In genomic region chr15:73397461-73397860, GRCh38 we compare ENCODE assay signal across 23 cellular contexts. TPM values are rescaled to one million over a fixed set of nuclear protein-coding genes. Genes with fewer than 3 reads are reported as not detected.
"Had no signal": no experiment of that assay in that cellular context is flagged by ENCODE, and none has a peak within 500 bp of the region (broad histone marks: within the 10 kb centered on the region; RNA-seq: fewer than 3 reads in every experiment).

No MANE protein-coding gene starts in this region.

- H3K4me1 Mint-ChIP-seq: activated B cell treated with CpG ODN at 0.5 μM for 24 hours; activated naive CD8-positive, alpha-beta T cell treated with anti-CD3 and anti-CD28 coated beads, Interleukin-2, amount 10 ng/mL, durations not matched to agents 7 days and 5 days had no signal

- H3K36me3 Mint-ChIP-seq: activated CD4-positive, alpha-beta memory T cell treated with anti-CD3 and anti-CD28 coated beads for 36 hours; activated naive CD8-positive, alpha-beta T cell treated with anti-CD3 and anti-CD28 coated beads, Interleukin-2, amount 10 ng/mL, durations not matched to agents 7 days and 5 days; mesothelial cell of epicardium; natural killer cell treated with Interleukin-12 subunit alpha and Interleukin-12 subunit beta and Interleukin-15 and Interleukin-18, amount 100 ng/mL, for 72 hours had no signal

- H3K4me3 Mint-ChIP-seq: activated B cell treated with CpG ODN at 0.5 μM for 24 hours; activated CD4-positive, alpha-beta memory T cell treated with anti-CD3 and anti-CD28 coated beads for 36 hours; activated naive CD8-positive, alpha-beta T cell treated with anti-CD3 and anti-CD28 coated beads, Interleukin-2, amount 10 ng/mL, durations not matched to agents 7 days and 5 days; mesothelial cell of epicardium; natural killer cell treated with Interleukin-12 subunit alpha and Interleukin-12 subunit beta and Interleukin-15 and Interleukin-18, amount 100 ng/mL, for 72 hours; T-helper 2 cell treated with Interferon-gamma antibody and Interleukin-4, amounts not matched to agents 5 μg/mL and 100 μg/mL, for 36 hours had no signal

- H3K4me1 ChIP-seq: tibial nerve, uterus had no signal

- H3K27ac ChIP-seq: dorsolateral prefrontal cortex, tibial nerve, uterus had no signal

- H3K9me3 ChIP-seq: tibial nerve, uterus had no signal

- H3K27ac Mint-ChIP-seq: activated B cell treated with CpG ODN at 0.5 μM for 24 hours; activated CD4-positive, alpha-beta memory T cell treated with anti-CD3 and anti-CD28 coated beads for 36 hours; activated naive CD8-positive, alpha-beta T cell treated with anti-CD3 and anti-CD28 coated beads, Interleukin-2, amount 10 ng/mL, durations not matched to agents 7 days and 5 days; mesothelial cell of epicardium; natural killer cell treated with Interleukin-12 subunit alpha and Interleukin-12 subunit beta and Interleukin-15 and Interleukin-18, amount 100 ng/mL, for 72 hours; T-helper 2 cell treated with Interferon-gamma antibody and Interleukin-4, amounts not matched to agents 5 μg/mL and 100 μg/mL, for 36 hours had no signal

- H3K9me3 Mint-ChIP-seq: activated B cell treated with CpG ODN at 0.5 μM for 24 hours; activated CD4-positive, alpha-beta memory T cell treated with anti-CD3 and anti-CD28 coated beads for 36 hours; activated naive CD8-positive, alpha-beta T cell treated with anti-CD3 and anti-CD28 coated beads, Interleukin-2, amount 10 ng/mL, durations not matched to agents 7 days and 5 days; mesothelial cell of epicardium; natural killer cell treated with Interleukin-12 subunit alpha and Interleukin-12 subunit beta and Interleukin-15 and Interleukin-18, amount 100 ng/mL, for 72 hours; T-helper 2 cell treated with Interferon-gamma antibody and Interleukin-4, amounts not matched to agents 5 μg/mL and 100 μg/mL, for 36 hours had no signal

- H3K27me3 ChIP-seq: tibial nerve, uterus had no signal

- H3K4me3 ChIP-seq: dorsolateral prefrontal cortex, lung, tibial nerve, uterus had no signal

- H3K36me3 ChIP-seq: tibial nerve, uterus had no signal

- ATAC-seq: left lobe of liver; natural killer cell treated with Interleukin-12 subunit alpha and Interleukin-12 subunit beta and Interleukin-15 and Interleukin-18, amount 100 ng/mL, for 72 hours had no signal

- DNase-seq: activated B cell treated with CpG ODN at 0.5 μM for 24 hours; activated CD4-positive, alpha-beta memory T cell treated with anti-CD3 and anti-CD28 coated beads for 36 hours; activated CD4-positive, alpha-beta T cell treated with anti-CD3 and anti-CD28 coated beads for 4 hours; activated naive CD8-positive, alpha-beta T cell treated with anti-CD3 and anti-CD28 coated beads, Interleukin-2, amount 10 ng/mL, durations not matched to agents 7 days and 5 days; amygdala; dorsolateral prefrontal cortex; head of caudate nucleus; kidney; occipital lobe; posterior cingulate gyrus; stimulated activated CD4-positive, alpha-beta T cell treated with anti-CD3 and anti-CD28 coated beads, Interleukin-2, amount 100 ng/mL, for 24 hours; stimulated activated naive CD4-positive, alpha-beta T cell treated with Interleukin-2 at 50 U/mL for 16 hours; substantia nigra; uterus had no signal

RNA-seq across cellular contexts. Expression of gene HCN4, which starts 28.7 kb away (rescaled TPM):
- total RNA-seq: activated B cell treated with CpG ODN at 0.5 μM for 24 hours; activated CD4-positive, alpha-beta memory T cell treated with anti-CD3 and anti-CD28 coated beads for 36 hours; activated naive CD8-positive, alpha-beta T cell treated with anti-CD3 and anti-CD28 coated beads, Interleukin-2, amount 10 ng/mL, durations not matched to agents 7 days and 5 days; left lobe of liver; natural killer cell treated with Interleukin-12 subunit alpha and Interleukin-12 subunit beta and Interleukin-15 and Interleukin-18, amount 100 ng/mL, for 72 hours; tibial nerve had no signal

RNA-seq across cellular contexts. Expression of gene REC114, which starts 45.5 kb away (rescaled TPM):
- total RNA-seq: activated B cell treated with CpG ODN at 0.5 μM for 24 hours; activated CD4-positive, alpha-beta memory T cell treated with anti-CD3 and anti-CD28 coated beads for 36 hours; activated naive CD8-positive, alpha-beta T cell treated with anti-CD3 and anti-CD28 coated beads, Interleukin-2, amount 10 ng/mL, durations not matched to agents 7 days and 5 days; cardiac septum; dorsolateral prefrontal cortex; frontal cortex; kidney; left lobe of liver; lung; mesothelial cell of epicardium; natural killer cell treated with Interleukin-12 subunit alpha and Interleukin-12 subunit beta and Interleukin-15 and Interleukin-18, amount 100 ng/mL, for 72 hours; occipital lobe; skeletal muscle tissue; tibial nerve; uterus had no signal
